Comparison of ENCODE assay signal across 20 cellular contexts in the genomic region with DNA sequence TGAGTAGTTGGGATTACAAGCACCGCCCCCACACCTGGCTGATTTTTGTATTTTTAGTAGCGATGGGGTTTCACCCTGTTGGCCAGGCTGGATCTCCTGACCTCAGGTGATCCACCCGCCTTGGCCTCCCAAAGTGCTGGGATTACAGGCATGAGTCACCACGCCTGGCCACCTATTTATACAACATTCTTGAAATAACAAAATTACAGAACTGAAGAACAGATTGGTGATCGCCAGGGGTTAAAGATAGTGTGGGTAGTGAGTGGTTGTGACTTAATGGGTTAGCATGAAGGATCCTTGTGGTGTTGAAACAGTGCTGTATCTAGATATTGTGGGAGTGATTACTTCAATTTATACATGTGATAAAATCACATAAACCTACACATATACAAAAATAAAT. TPM values are rescaled to one million over a fixed set of nuclear protein-coding genes. Genes with fewer than 3 reads are reported as not detected.
"Had no signal": no experiment of that assay in that cellular context is flagged by ENCODE, and none has a peak within 500 bp of the region (broad histone marks: within the 10 kb centered on the region; RNA-seq: fewer than 3 reads in every experiment).

No MANE protein-coding gene starts in this region.

- H3K27me3 Mint-ChIP-seq: activated T-helper 17 cell treated with anti-CD3 and anti-CD28 coated beads, Interleukin-2, amount 50 U/mL, for 72 hours; memory B cell had no signal

- H3K9me3 ChIP-seq: ascending aorta, neutrophil, sigmoid colon, stomach had no signal

- DNase-seq: activated CD4-positive, alpha-beta T cell treated with anti-CD3 and anti-CD28 coated beads, Interleukin-2, amount 50 U/mL, for 1 hour; activated naive CD4-positive, alpha-beta T cell treated with Interleukin-2 at 50 U/mL for 16 hours; left ventricle myocardium superior; natural killer cell; sigmoid colon; stimulated activated CD4-positive, alpha-beta T cell treated with anti-CD3 and anti-CD28 coated beads, Interleukin-1b, Interleukin-23, amount 100 ng/mL, for 48 hours; stomach had no signal

- H3K36me3 ChIP-seq: ascending aorta, neutrophil, sigmoid colon, stomach had no signal

- H3K36me3 Mint-ChIP-seq: memory B cell, natural killer cell had no signal

- H3K27me3 ChIP-seq: ascending aorta, hepatocyte, sigmoid colon, stomach had no signal

- H3K27ac ChIP-seq: ascending aorta, hepatocyte, neutrophil, parathyroid adenoma, sigmoid colon, stomach had no signal

- H3K4me3 Mint-ChIP-seq: activated T-helper 17 cell treated with anti-CD3 and anti-CD28 coated beads, Interleukin-2, amount 50 U/mL, for 72 hours; memory B cell; natural killer cell had no signal

- H3K4me3 ChIP-seq: ascending aorta, hepatocyte, sigmoid colon, stomach had no signal

- H3K27ac Mint-ChIP-seq: activated T-helper 17 cell treated with anti-CD3 and anti-CD28 coated beads, Interleukin-2, amount 50 U/mL, for 72 hours; memory B cell; natural killer cell had no signal

- H3K9me3 Mint-ChIP-seq: activated T-helper 17 cell treated with anti-CD3 and anti-CD28 coated beads, Interleukin-2, amount 50 U/mL, for 72 hours; natural killer cell had no signal

- H3K4me1 ChIP-seq: ascending aorta, parathyroid adenoma, sigmoid colon, stomach had no signal

- FAIRE-seq: colon had no signal

- ATAC-seq: activated CD4-positive, CD25-positive, alpha-beta regulatory T cell treated with anti-CD3 and anti-CD28 coated beads, Interleukin-2, amount 50 U/mL, for 24 hours; activated T-helper 17 cell treated with anti-CD3 and anti-CD28 coated beads, Interleukin-2, amount 50 U/mL, for 72 hours; esophagus mucosa; left ventricle myocardium superior; natural killer cell had no signal

- H3K4me1 Mint-ChIP-seq: memory B cell, natural killer cell had no signal

RNA-seq across cellular contexts. Expression of a gene that starts 7.4 kb away (rescaled TPM):
- total RNA-seq: activated T-helper 17 cell treated with anti-CD3 and anti-CD28 coated beads, Interleukin-2, amount 50 U/mL, for 72 hours; ascending aorta; cardiac septum; esophagus mucosa; glomerular endothelial cell; hepatocyte; kidney epithelial cell; left ventricle myocardium superior; natural killer cell; sigmoid colon; stomach; urinary bladder had no signal
- polyA plus RNA-seq: hepatocyte, sigmoid colon, stomach, urinary bladder had no signal

RNA-seq across cellular contexts. Expression of a gene that starts 49.0 kb away (rescaled TPM):
- total RNA-seq: ascending aorta, hepatocyte, stomach had no signal
